In the genomic region with DNA sequence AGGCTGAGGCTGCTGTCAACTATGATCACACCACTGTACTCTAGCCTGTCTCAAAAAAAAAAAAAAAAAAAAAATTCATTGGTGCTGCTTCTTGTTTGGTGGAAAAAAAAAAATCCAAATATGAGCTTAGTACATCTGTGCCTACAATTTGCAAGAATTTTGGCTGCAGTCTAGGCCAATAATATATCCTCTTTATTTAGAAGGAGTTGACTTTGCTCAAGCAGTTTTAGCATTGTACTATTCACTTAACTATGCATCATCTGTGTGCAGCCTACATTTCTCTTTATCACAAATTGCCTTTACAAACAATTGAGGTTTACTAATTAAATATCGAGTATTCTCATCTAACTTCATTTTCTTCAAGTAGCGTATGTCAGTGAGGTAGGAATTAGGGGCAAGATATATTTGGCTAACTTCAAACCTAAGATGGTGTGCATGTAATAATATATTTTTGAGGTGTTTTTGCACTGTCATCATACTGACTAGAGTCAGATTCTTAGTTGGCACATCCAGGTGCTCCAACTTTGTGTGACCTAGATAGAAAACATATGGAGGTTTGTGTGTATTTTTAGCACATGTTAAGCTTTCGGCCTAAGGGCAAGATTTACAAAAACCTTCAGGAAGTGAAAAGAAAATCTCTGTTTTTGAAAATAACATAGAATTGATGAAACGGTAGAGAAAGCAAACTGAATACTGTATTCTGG, we compare ENCODE assay signal across 18 cellular contexts. TPM values are rescaled to one million over a fixed set of nuclear protein-coding genes. Genes with fewer than 3 reads are reported as not detected.
A peak's percentile ranks its signal among the peaks of the same experiment; 100 is the strongest.
DNase-seq lines count a peak whose midpoint lies in the region; ATAC-seq and TF ChIP-seq lines count a peak whose summit lies in the region.
"Had no signal": no experiment of that assay in that cellular context is flagged by ENCODE, and none has a peak within 500 bp of the region (broad histone marks: within the 10 kb centered on the region; RNA-seq: fewer than 3 reads in every experiment).

No MANE protein-coding gene starts in this region.

- intact Hi-C loops in MCF 10A (cut with micrococcal nuclease) = no loop called here
- intact Hi-C loops in breast epithelium (cut with DNase I; ENCODE audit: low total_unique reads) = no loop called here
- intact Hi-C loops in CD4-positive, alpha-beta T cell (cut with DNase I, micrococcal nuclease) = no loop called here

- no peak for ATAC-seq in CD4-positive, alpha-beta T cell (ENCODE audit: poor library complexity)
- ATAC-seq in HG03139 (IDR thresholded peaks at IDR 0.05; ENCODE audit: unreplicated experiment) = no peak
- ATAC-seq: foreskin keratinocyte; stimulated activated effector memory CD8-positive, alpha-beta T cell treated with anti-CD3 and anti-CD28 coated beads, Interleukin-12 subunit alpha, Interleukin-12 subunit beta, amount 100 ng/mL, for 72 hours had no signal

- peaks cover 19% of the 10 kb centered on the region for H3K36me3 Mint-ChIP-seq in MCF 10A (ENCODE audit: insufficient read depth, unreplicated experiment)
- H3K36me3 Mint-ChIP-seq in CD4-positive, alpha-beta T cell (ENCODE audit: low read depth) = peaks cover 20% of the 10 kb centered on the region

- TF ChIP-seq CTCF in MCF 10A (IDR thresholded peaks at IDR 0.05; ENCODE audit: unreplicated experiment) (no peak), breast epithelium (IDR thresholded peaks at IDR 0.05) (no peak)
- TF ChIP-seq CTCF in CD4-positive, alpha-beta T cell (IDR thresholded peaks at IDR 0.05) = no peak

- TSS peak; percentile 51 for BruUV-seq in MCF 10A (replicated peaks; lab: Mats Ljungman, UMichigan)

- H3K4me1 ChIP-seq in breast epithelium = no peaks in the 10 kb centered on the region
- peaks cover 0 to 12% (median 0%) of the 10 kb centered on the region in 3 donors for H3K4me1 ChIP-seq in skeletal muscle tissue (ENCODE audit: control insufficient read depth in 3 of 3, insufficient read depth in 3 of 3, low read length in 3 of 3)
- H3K4me1 ChIP-seq: ascending aorta, foreskin keratinocyte had no signal

- H3K36me3 ChIP-seq in breast epithelium (no peaks in the 10 kb centered on the region), skeletal muscle tissue (ENCODE audit: control insufficient read depth in 3 of 3, insufficient read depth in 3 of 3, low read length in 3 of 3) (no peaks in the 10 kb centered on the region)
- H3K36me3 ChIP-seq: ascending aorta had no signal

- H3K9ac ChIP-seq in skeletal muscle tissue (ENCODE audit: low read depth in 1 of 3, low read length in 3 of 3) = peak overlapping the region in 2 of 3 donors; percentile 1 to 4

- no peaks in the 10 kb centered on the region for H3K27me3 Mint-ChIP-seq in MCF 10A (ENCODE audit: insufficient read depth, unreplicated experiment)
- H3K27me3 Mint-ChIP-seq in CD4-positive, alpha-beta T cell = no peaks in the 10 kb centered on the region

- TF ChIP-seq POLR2A in breast epithelium (IDR thresholded peaks at IDR 0.05) = no peak

- peaks cover 8% of the 10 kb centered on the region for H3K4me1 Mint-ChIP-seq in MCF 10A (ENCODE audit: insufficient read depth, unreplicated experiment)
- no peaks in the 10 kb centered on the region for H3K4me1 Mint-ChIP-seq in CD4-positive, alpha-beta T cell (ENCODE audit: low read depth)
- H3K4me1 Mint-ChIP-seq: stimulated activated effector memory CD8-positive, alpha-beta T cell treated with anti-CD3 and anti-CD28 coated beads, Interleukin-12 subunit alpha, Interleukin-12 subunit beta, amount 100 ng/mL, for 72 hours had no signal

- H3K27me3 ChIP-seq in breast epithelium (no peaks in the 10 kb centered on the region), skeletal muscle tissue (ENCODE audit: control insufficient read depth in 3 of 3, insufficient read depth in 3 of 3, low read length in 3 of 3) (no peaks in the 10 kb centered on the region)
- no peaks in the 10 kb centered on the region for H3K27me3 ChIP-seq in CD4-positive, alpha-beta T cell (ENCODE audit: control insufficient read depth, insufficient read depth, low read length)
- H3K27me3 ChIP-seq: ascending aorta, foreskin keratinocyte had no signal

- H3K4me3 ChIP-seq in breast epithelium = no peak overlapping the region
- H3K4me3 ChIP-seq in skeletal muscle tissue (ENCODE audit: low read length in 3 of 3) = no peak overlapping the region
- H3K4me3 ChIP-seq: ascending aorta, skin epidermis had no signal

- no peaks in the 10 kb centered on the region for H3K9me3 Mint-ChIP-seq in MCF 10A (ENCODE audit: unreplicated experiment)
- no peaks in the 10 kb centered on the region for H3K9me3 Mint-ChIP-seq in CD4-positive, alpha-beta T cell
- H3K9me3 Mint-ChIP-seq: neural crest cell; stimulated activated effector memory CD8-positive, alpha-beta T cell treated with anti-CD3 and anti-CD28 coated beads, Interleukin-12 subunit alpha, Interleukin-12 subunit beta, amount 100 ng/mL, for 72 hours had no signal

- peak; percentile 17 for DNase-seq in MCF 10A (ENCODE audit: unreplicated experiment)
- no peak for DNase-seq in breast epithelium (ENCODE audit: low spot score in 2 of 2)
- peak; percentile 14 for DNase-seq in SHP77 treated with DMSO at 0.1 percent for 48 hours (lab: John Stamatoyannopoulos, UW)
- DNase-seq in fibroblast of gingiva (ENCODE audit: low read depth) = peak; percentile 6
- DNase-seq in CD4-positive, alpha-beta T cell = no peak
- no peak for DNase-seq in activated CD8-positive, alpha-beta memory T cell treated with anti-CD3 and anti-CD28 coated beads for 24 hours
- DNase-seq: activated effector memory CD4-positive, alpha-beta T cell treated with Interleukin-2 at 50 U/mL for 16 hours; Caco-2; effector CD8-positive, alpha-beta T cell; foreskin keratinocyte; mammary epithelial cell; trophoblast cell had no signal

- no peaks in the 10 kb centered on the region for H3K9me3 ChIP-seq in breast epithelium
- H3K9me3 ChIP-seq in skeletal muscle tissue (ENCODE audit: control insufficient read depth in 3 of 3, low read length in 3 of 3) = no peaks in the 10 kb centered on the region
- H3K9me3 ChIP-seq in CD4-positive, alpha-beta T cell (ENCODE audit: control insufficient read depth, low read length) = no peaks in the 10 kb centered on the region
- H3K9me3 ChIP-seq: ascending aorta, Caco-2 had no signal

- CTCF ChIA-PET in MCF 10A (lab: Yijun Ruan, JAX) = interaction anchor here (0.6 kb wide), 1 partner anchor 188 kb away, joined by 3 read pairs; no protein-coding TSS in a partner anchor
- CTCF ChIA-PET in CD4-positive, alpha-beta T cell (lab: Charles Lee) = no interaction called here

- H3K4me3 Mint-ChIP-seq in MCF 10A (ENCODE audit: unreplicated experiment) = no peak overlapping the region
- H3K4me3 Mint-ChIP-seq in CD4-positive, alpha-beta T cell = no peak overlapping the region
- H3K4me3 Mint-ChIP-seq: neural crest cell; stimulated activated effector memory CD8-positive, alpha-beta T cell treated with anti-CD3 and anti-CD28 coated beads, Interleukin-12 subunit alpha, Interleukin-12 subunit beta, amount 100 ng/mL, for 72 hours had no signal

- H3K27ac ChIP-seq in breast epithelium (no peak overlapping the region), skeletal muscle tissue (ENCODE audit: low read depth, low read length) (peak overlapping the region; percentile 76)
- H3K27ac ChIP-seq in CD4-positive, alpha-beta T cell (ENCODE audit: low read depth, low read length) = no peak overlapping the region
- H3K27ac ChIP-seq: ascending aorta, foreskin keratinocyte, skin epidermis had no signal

- H3K27ac Mint-ChIP-seq in MCF 10A (ENCODE audit: low read depth, unreplicated experiment) = peak overlapping the region; percentile 70
- no peak overlapping the region for H3K27ac Mint-ChIP-seq in CD4-positive, alpha-beta T cell
- H3K27ac Mint-ChIP-seq: stimulated activated effector memory CD8-positive, alpha-beta T cell treated with anti-CD3 and anti-CD28 coated beads, Interleukin-12 subunit alpha, Interleukin-12 subunit beta, amount 100 ng/mL, for 72 hours had no signal

- POLR2A ChIA-PET in MCF 10A (lab: Yijun Ruan, JAX) = interaction anchor here (0.6 to 1.4 kb wide), 2 partner anchors 11 to 249 kb away, joined by 3 read pairs; no protein-coding TSS in a partner anchor
- POLR2A ChIA-PET in CD4-positive, alpha-beta T cell (lab: Charles Lee) = no interaction called here

RNA-seq across cellular contexts. Expression of a gene that starts 51.8 kb away (rescaled TPM):
- total RNA-seq in MCF 10A (2022) = 38.3 and 50.9 TPM in 2 replicates
- total RNA-seq in breast epithelium = 10 to 100 TPM; 18.1 to 29.1 (median 21.0) TPM
- total RNA-seq in skeletal muscle tissue = 39.1 TPM
- 1 to 10 TPM; 9.6 to 9.8 TPM for total RNA-seq in CD4-positive, alpha-beta T cell

RNA-seq across cellular contexts. Expression of a gene that starts 51.9 kb away (rescaled TPM):
- total RNA-seq in MCF 10A (2022) (83.0 and 85.1 TPM in 2 replicates), breast epithelium (10 to 100 TPM; 85.2 to 97.0 (median 90.6) TPM), skeletal muscle tissue (29.7 TPM)
- total RNA-seq in CD4-positive, alpha-beta T cell = 100 to 1,000 TPM; 104 to 106 TPM

Comparison
In these comparisons a context has a peak if more than half of its experiments do, and no peak if none do; other contexts are left out.
1. DNase-seq: peak in MCF 10A (single experiment), SHP77 treated with DMSO at 0.1 percent for 48 hours (single experiment) and fibroblast of gingiva (single experiment); none in breast epithelium (0 of 2), CD4-positive, alpha-beta T cell (0 of 10) and activated CD8-positive, alpha-beta memory T cell treated with anti-CD3 and anti-CD28 coated beads for 24 hours (single experiment).